Comparison of ENCODE assay signal across 16 cellular contexts in the genomic region with DNA sequence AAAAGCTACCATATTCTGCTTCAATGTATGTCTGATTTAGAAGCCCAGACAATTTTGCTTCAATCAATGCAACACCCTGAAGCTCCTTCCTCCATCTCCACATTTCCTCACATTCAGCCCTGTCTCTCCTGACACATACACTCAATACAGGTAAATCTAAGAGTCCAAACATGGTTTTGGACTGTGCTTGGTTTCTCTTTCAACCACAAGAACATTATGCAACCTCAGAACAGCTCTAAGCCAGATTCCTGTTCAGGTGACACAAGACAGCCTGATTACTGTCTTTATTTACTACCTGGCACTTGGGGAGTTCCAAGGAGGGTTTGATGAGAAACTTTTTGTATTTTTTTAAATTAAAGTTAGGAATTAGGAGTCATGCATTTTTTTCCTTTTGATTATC.
"Had no signal": no experiment of that assay in that cellular context is flagged by ENCODE, and none has a peak within 500 bp of the region (broad histone marks: within the 10 kb centered on the region; RNA-seq: fewer than 3 reads in every experiment).

No MANE protein-coding gene starts in this region.

- H3K36me3 Mint-ChIP-seq: activated naive CD8-positive, alpha-beta T cell; naive B cell; WTC11 had no signal

- ATAC-seq: esophagus mucosa; lower lobe of right lung; stimulated activated naive CD8-positive, alpha-beta T cell treated with anti-CD3 and anti-CD28 coated beads, Interleukin-15, Interleukin-2, amounts not matched to agents 100 U/mL and 50 U/mL, for 24 hours had no signal

- H3K27ac Mint-ChIP-seq: activated naive CD8-positive, alpha-beta T cell; naive B cell; progenitor cell of endocrine pancreas; WTC11 had no signal

- H3K36me3 ChIP-seq: adrenal gland, lower lobe of right lung, upper lobe of left lung had no signal

- H3K9me3 ChIP-seq: adrenal gland, lower lobe of right lung, upper lobe of left lung had no signal

- H3K4me3 Mint-ChIP-seq: activated naive CD8-positive, alpha-beta T cell; naive B cell; neural crest cell; WTC11 had no signal

- H3K27me3 ChIP-seq: adrenal gland, upper lobe of left lung had no signal

- H3K4me1 ChIP-seq: adrenal gland, lower lobe of right lung, upper lobe of left lung had no signal

- H3K4me3 ChIP-seq: adrenal gland, lower lobe of right lung, upper lobe of left lung had no signal

- H3K27ac ChIP-seq: adrenal gland, lower lobe of right lung, upper lobe of left lung had no signal

- DNase-seq: activated gamma-delta T cell treated with Interleukin-2 at 50 U/mL for 16 hours; activated T-cell treated with anti-CD3 and anti-CD28 coated beads, Interleukin-2, amount 50 U/mL, for 1 hour; effector CD8-positive, alpha-beta T cell; hypothalamus; lower lobe of right lung; naive B cell; stimulated activated CD4-positive, alpha-beta T cell treated with anti-CD3 and anti-CD28 coated beads, Interleukin-4, amount 100 ng/mL, for 24 hours; stimulated activated naive CD8-positive, alpha-beta T cell treated with anti-CD3 and anti-CD28 coated beads, Interleukin-15, Interleukin-2, amounts not matched to agents 100 U/mL and 50 U/mL, for 24 hours; T-helper 9 cell; upper lobe of left lung had no signal

- H3K4me1 Mint-ChIP-seq: naive B cell had no signal

- H3K27me3 Mint-ChIP-seq: activated naive CD8-positive, alpha-beta T cell; naive B cell; progenitor cell of endocrine pancreas had no signal
